15 cellular contexts compared by ENCODE assay signal in the genomic region with DNA sequence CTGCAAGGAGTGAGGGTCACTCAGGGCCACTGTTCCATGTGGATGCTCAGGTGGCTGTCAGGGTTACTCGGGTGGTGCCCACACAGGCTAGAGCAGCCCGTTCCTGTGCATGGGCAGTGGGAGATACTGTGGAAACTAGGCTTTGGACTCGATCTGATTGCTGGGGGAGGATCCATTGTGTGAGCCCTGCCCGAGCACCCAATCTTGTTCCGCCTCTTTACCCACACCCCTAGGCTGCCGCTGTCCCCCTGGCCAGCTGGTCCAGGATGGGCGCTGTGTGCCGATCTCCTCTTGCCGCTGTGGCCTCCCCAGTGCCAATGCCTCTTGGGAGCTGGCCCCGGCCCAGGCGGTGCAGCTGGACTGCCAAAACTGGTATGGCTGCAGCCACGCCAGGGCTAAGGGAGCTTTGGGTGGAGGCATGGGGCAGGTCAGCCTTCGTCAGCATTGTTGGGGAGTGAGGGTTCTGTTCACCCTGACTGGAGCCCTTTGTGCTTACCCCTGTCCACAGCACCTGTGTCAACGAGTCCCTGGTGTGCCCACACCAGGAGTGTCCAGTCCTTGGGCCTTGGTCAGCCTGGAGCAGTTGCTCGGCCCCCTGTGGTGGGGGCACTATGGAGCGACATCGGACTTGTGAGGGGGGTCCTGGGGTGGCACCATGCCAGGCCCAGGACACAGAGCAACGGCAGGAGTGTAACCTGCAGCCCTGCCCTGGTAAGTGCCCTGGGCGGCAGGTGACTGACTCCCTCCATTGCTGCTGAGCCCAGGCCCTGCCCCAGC.
"Had no signal": no experiment of that assay in that cellular context is flagged by ENCODE, and none has a peak within 500 bp of the region (broad histone marks: within the 10 kb centered on the region; RNA-seq: fewer than 3 reads in every experiment).

No MANE protein-coding gene starts in this region.

- H3K27me3 ChIP-seq: brain microvascular endothelial cell, pancreas, tibial nerve had no signal

- DNase-seq: activated naive CD4-positive, alpha-beta T cell treated with anti-CD3 and anti-CD28 coated beads, Interleukin-2, amount 50 U/mL, for 16 hours; activated T-cell treated with anti-CD3 and anti-CD28 coated beads, Interleukin-2, amount 50 U/mL, for 1 hour; amniotic stem cell; brain microvascular endothelial cell; cerebellar nuclear complex; dermis blood vessel endothelial cell; endodermal cell; erythroblast; hippocampal formation; retina; small intestine; SW 1271 had no signal

- H3K27ac ChIP-seq: brain microvascular endothelial cell, pancreas, tibial nerve had no signal

- H3K9me3 ChIP-seq: pancreas, tibial nerve had no signal

- H3K36me3 ChIP-seq: brain microvascular endothelial cell, pancreas, tibial nerve had no signal

- ATAC-seq: pancreas; stimulated activated effector memory CD8-positive, alpha-beta T cell treated with anti-CD3 and anti-CD28 coated beads, Interleukin-12 subunit alpha, Interleukin-12 subunit beta, amount 100 ng/mL, for 72 hours had no signal

- H3K4me3 ChIP-seq: pancreas, tibial nerve had no signal

- H3K4me1 ChIP-seq: pancreas, tibial nerve had no signal
